Comparison of ENCODE assay signal across 8 cellular contexts in genomic region chr16:21501869-21502667, GRCh38.
DNase-seq lines count a peak whose midpoint lies in the region; ATAC-seq and TF ChIP-seq lines count a peak whose summit lies in the region.

No MANE protein-coding gene starts in this region.

- H3K27me3 Mint-ChIP-seq in activated naive CD4-positive, alpha-beta T cell treated with anti-CD3 and anti-CD28 coated beads for 36 hours (ENCODE audit: low read depth) = no peaks in the 10 kb centered on the region

- H3K9me3 ChIP-seq in KOPT-K1 (ENCODE audit: insufficient read depth, low read length, poor library complexity, severe bottlenecking) (no peaks in the 10 kb centered on the region), SJSA1 (replicated peaks) (no peaks in the 10 kb centered on the region), gastroesophageal sphincter (no peaks in the 10 kb centered on the region), neuronal stem cell (replicated peaks in 1 of 2; ENCODE audit: control insufficient read depth in 2 of 2, insufficient read depth in 1 of 2, low read depth in 1 of 2, low read length in 2 of 2) (no peaks in the 10 kb centered on the region)

- intact Hi-C loops in activated naive CD4-positive, alpha-beta T cell treated with anti-CD3 and anti-CD28 coated beads for 36 hours (cut with micrococcal nuclease) = no loop called here

- no peak overlapping the region for H4K91ac ChIP-seq in neuronal stem cell (ENCODE audit: low read depth, low read length, poor library complexity)

- H3K18ac ChIP-seq in neuronal stem cell (ENCODE audit: low read length) = peak overlapping the region; percentile 95

- ATAC-seq in GM21825 (IDR thresholded peaks at IDR 0.05; ENCODE audit: unreplicated experiment) (peak; percentile 64), gastroesophageal sphincter (peak; percentile 97)

- H3K4ac ChIP-seq in neuronal stem cell (ENCODE audit: low read length) = no peak overlapping the region

- H3K9ac ChIP-seq in neuronal stem cell (ENCODE audit: low read depth, low read length, poor library complexity) = peak overlapping the region; percentile 96

- peak overlapping the region; percentile 62 for H3K4me2 ChIP-seq in neuronal stem cell (ENCODE audit: insufficient read depth, low read length, poor library complexity, severe bottlenecking)

- H2AFZ ChIP-seq in neuronal stem cell (ENCODE audit: low read length) = peak overlapping the region; percentile 95

- TF ChIP-seq EP300 in gastroesophageal sphincter (IDR thresholded peaks at IDR 0.05) = no peak

- H3K4me1 ChIP-seq in SJSA1 (replicated peaks) (peaks cover 4% of the 10 kb centered on the region), gastroesophageal sphincter (peaks cover 0 to 41% (median 5%) of the 10 kb centered on the region in 3 donors), neuronal stem cell (ENCODE audit: control insufficient read depth in 2 of 2, insufficient read depth in 1 of 2, low read depth in 1 of 2, low read length in 2 of 2) (no peaks in the 10 kb centered on the region)

- H3K4me3 Mint-ChIP-seq in activated naive CD4-positive, alpha-beta T cell treated with anti-CD3 and anti-CD28 coated beads for 36 hours = peak overlapping the region; percentile 82

- DNase-seq in ELF-1 (ENCODE audit: low read depth, low spot score) (peak; percentile 99), SJSA1 (ENCODE audit: low read depth in 1 of 2, low spot score in 2 of 2) (peak; percentile 96 to 99), neuronal stem cell (ENCODE audit: low spot score) (peak; percentile 91), stromal cell of bone marrow (ENCODE audit: low read depth) (peak; percentile 88)
- peak; percentile 92 for DNase-seq in activated naive CD4-positive, alpha-beta T cell treated with anti-CD3 and anti-CD28 coated beads for 36 hours

- H3K27ac ChIP-seq in KOPT-K1 (ENCODE audit: low read depth, low read length, poor library complexity, severe bottlenecking) (peak overlapping the region; percentile 86), SJSA1 (peak overlapping the region; percentile 67), gastroesophageal sphincter (peak overlapping the region; percentile 69 to 98 (median 94)), neuronal stem cell (replicated peaks; ENCODE audit: low read length) (peak overlapping the region; percentile 95)

- H2BK12ac ChIP-seq in neuronal stem cell (ENCODE audit: low read length) = no peak overlapping the region

- peaks cover 8% of the 10 kb centered on the region; the same call in 1 of the 2 replicates for H3K36me3 ChIP-seq in KOPT-K1 (ENCODE audit: insufficient read depth, low read length)
- H3K36me3 ChIP-seq in SJSA1 = peaks cover 19% of the 10 kb centered on the region
- peaks cover 0 to 7% of the 10 kb centered on the region in 2 donors for H3K36me3 ChIP-seq in gastroesophageal sphincter
- H3K36me3 ChIP-seq in neuronal stem cell (replicated peaks in 1 of 2; ENCODE audit: control insufficient read depth in 2 of 2, insufficient read depth in 2 of 2, low read length in 2 of 2) = peaks cover 2 to 13% of the 10 kb centered on the region in 2 donors

- TF ChIP-seq POLR2A in gastroesophageal sphincter (IDR thresholded peaks at IDR 0.05) = peak; percentile 89 to 93

- H3K27ac Mint-ChIP-seq in activated naive CD4-positive, alpha-beta T cell treated with anti-CD3 and anti-CD28 coated beads for 36 hours = peak overlapping the region; percentile 91

- WGBS in gastroesophageal sphincter (ENCODE audit: low coverage in 1 of 2), 2 donors = 0% methylated on average over 19 of the region's 91 CpGs; no CpG with 5 or more reads in 1 of the 2 donors
- no CpG with 5 or more reads among the region's 91 CpGs for WGBS in neuronal stem cell (ENCODE audit: extremely low coverage in 2 of 2, insufficient read length in 2 of 2, insufficient replicate concordance in 1 of 2), 2 donors

- peak overlapping the region; percentile 94 for H2BK5ac ChIP-seq in neuronal stem cell (ENCODE audit: low read length)

- peaks cover 2% of the 10 kb centered on the region for H3K79me1 ChIP-seq in neuronal stem cell (ENCODE audit: low read depth, low read length)

- peak overlapping the region; percentile 3 for H4K8ac ChIP-seq in neuronal stem cell (ENCODE audit: low read depth, low read length)

- peak overlapping the region; percentile 99 for H3K23ac ChIP-seq in neuronal stem cell (ENCODE audit: low read depth, low read length, poor library complexity)

- H3K4me3 ChIP-seq in SJSA1 = peak overlapping the region; percentile 52
- peak overlapping the region; percentile 43 to 87 for H3K4me3 ChIP-seq in gastroesophageal sphincter
- peak overlapping the region; percentile 74 to 94 for H3K4me3 ChIP-seq in neuronal stem cell (ENCODE audit: low read length in 2 of 2)

- H3K27me3 ChIP-seq in SJSA1 (replicated peaks) (no peaks in the 10 kb centered on the region), gastroesophageal sphincter (no peaks in the 10 kb centered on the region), neuronal stem cell (ENCODE audit: control insufficient read depth in 3 of 3, insufficient read depth in 3 of 3, low read depth in 1 of 3, low read length in 3 of 3) (no peaks in the 10 kb centered on the region)

- no peak overlapping the region for H2BK15ac ChIP-seq in neuronal stem cell (ENCODE audit: low read length)

- H2BK120ac ChIP-seq in neuronal stem cell (ENCODE audit: low read depth, low read length) = no peak overlapping the region

- H3K9me3 Mint-ChIP-seq in activated naive CD4-positive, alpha-beta T cell treated with anti-CD3 and anti-CD28 coated beads for 36 hours = no peaks in the 10 kb centered on the region

- peak overlapping the region; percentile 82 for H3K14ac ChIP-seq in neuronal stem cell (ENCODE audit: low read length)

- H2AK5ac ChIP-seq in neuronal stem cell (ENCODE audit: low read depth, low read length) = peak overlapping the region; percentile 88

- peaks cover 19% of the 10 kb centered on the region for H3K4me1 Mint-ChIP-seq in activated naive CD4-positive, alpha-beta T cell treated with anti-CD3 and anti-CD28 coated beads for 36 hours (ENCODE audit: low read depth)

- CTCF ChIA-PET in activated naive CD4-positive, alpha-beta T cell treated with anti-CD3 and anti-CD28 coated beads for 36 hours (lab: Charles Lee) = no interaction called here

- H3K36me3 Mint-ChIP-seq in activated naive CD4-positive, alpha-beta T cell treated with anti-CD3 and anti-CD28 coated beads for 36 hours (ENCODE audit: low read depth) = peaks cover 8% of the 10 kb centered on the region

- TF ChIP-seq CTCF in gastroesophageal sphincter (IDR thresholded peaks at IDR 0.05) = peak in 2 of 4 experiments; percentile 15 to 31

Comparison
In these comparisons a context has a peak if more than half of its experiments do, and no peak if none do; other contexts are left out.
1. Peak in every context shown above with its lines: DNase-seq, ATAC-seq, H3K4me3 ChIP-seq and H3K27ac ChIP-seq.